In the genomic region with DNA sequence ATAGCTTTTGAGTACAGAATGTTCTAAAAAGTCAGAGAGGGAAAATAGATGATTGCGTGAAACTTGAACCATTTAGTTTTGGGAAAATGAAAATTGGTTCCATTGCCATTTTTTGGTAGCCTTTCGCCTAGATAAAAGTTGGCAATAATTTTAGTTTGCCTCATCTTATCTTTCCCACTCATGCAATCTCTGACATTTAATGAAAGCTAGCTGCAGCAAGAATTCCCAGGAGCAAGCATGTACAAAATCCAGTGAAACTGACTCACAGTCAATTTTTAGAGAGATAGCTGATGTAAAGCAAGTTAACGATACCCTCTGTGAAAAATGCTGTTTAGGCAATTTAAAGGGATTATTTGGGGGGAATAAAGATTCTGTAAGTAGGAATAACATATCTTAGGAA, we compare ENCODE assay signal across 20 cellular contexts.
"Had no signal": no experiment of that assay in that cellular context is flagged by ENCODE, and none has a peak within 500 bp of the region (broad histone marks: within the 10 kb centered on the region; RNA-seq: fewer than 3 reads in every experiment).

No MANE protein-coding gene starts in this region.

- H3K4me3 ChIP-seq: mucosa of descending colon, neural progenitor cell, skin epidermis, spleen, testis, tibial artery had no signal

- H3K9me3 ChIP-seq: mucosa of descending colon, testis, tibial artery had no signal

- H3K4me1 ChIP-seq: neural progenitor cell, parathyroid adenoma, spleen, testis had no signal

- FAIRE-seq: colon had no signal

- H3K27ac ChIP-seq: neural progenitor cell, parathyroid adenoma, spleen, testis had no signal

- H3K27me3 ChIP-seq: neural progenitor cell, spleen, testis, tibial artery had no signal

- DNase-seq: effector CD8-positive, alpha-beta T cell; endodermal cell; immature natural killer cell; islet precursor cell; mesenchymal stem cell; mucosa of descending colon; naive B cell; spleen; stimulated activated CD4-positive, alpha-beta T cell treated with anti-CD3 and anti-CD28 coated beads, Interleukin-4, amount 100 ng/mL, for 4 hours; stimulated activated naive CD8-positive, alpha-beta T cell treated with anti-CD3 and anti-CD28 coated beads, Interleukin-15, Interleukin-2, amounts not matched to agents 100 U/mL and 50 U/mL, for 24 hours; substantia nigra; testis; tibial artery had no signal

- ATAC-seq: esophagus mucosa; mucosa of descending colon; natural killer cell treated with Interleukin-12 subunit alpha and Interleukin-12 subunit beta and Interleukin-15 and Interleukin-18, amount 100 ng/mL, for 72 hours; stimulated activated memory B cell treated with anti-CD40 and anti-IgM and Interleukin-4, amounts not matched to agents 10 μg/mL and 1 μg/mL and 100 μg/mL, for 72 hours; stimulated activated naive CD8-positive, alpha-beta T cell treated with anti-CD3 and anti-CD28 coated beads, Interleukin-15, Interleukin-2, amounts not matched to agents 100 U/mL and 50 U/mL, for 24 hours had no signal
